ENCODE assay signal across 13 cellular contexts in the genomic region with DNA sequence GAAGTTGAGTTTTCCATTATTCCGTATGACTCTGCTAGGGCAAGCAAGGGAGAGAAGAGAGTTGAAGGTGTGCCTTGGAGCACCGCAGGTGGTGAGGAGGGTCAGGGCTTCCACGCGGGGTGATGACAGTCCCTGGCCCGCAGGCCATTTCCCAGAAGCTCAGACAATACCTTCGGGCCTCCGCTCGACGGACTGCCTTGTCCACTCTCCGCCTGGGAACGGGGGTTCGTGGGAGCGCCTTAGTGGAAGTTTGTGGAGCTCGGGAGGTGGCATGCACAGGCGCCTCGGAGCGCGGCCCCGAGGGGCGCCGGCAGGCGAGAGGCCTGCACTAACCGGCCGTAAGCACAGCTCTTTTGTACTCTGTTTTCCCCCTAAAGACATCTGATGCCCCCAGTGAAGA.
DNase-seq lines count a peak whose midpoint lies in the region; ATAC-seq and TF ChIP-seq lines count a peak whose summit lies in the region.
"Had no signal": no experiment of that assay in that cellular context is flagged by ENCODE, and none has a peak within 500 bp of the region (broad histone marks: within the 10 kb centered on the region; RNA-seq: fewer than 3 reads in every experiment).

No MANE protein-coding gene starts in this region.

- no peak for DNase-seq in T-helper 2 cell treated with Interferon-gamma antibody and Interleukin-4, amounts not matched to agents 5 μg/mL and 100 μg/mL, for 36 hours (ENCODE audit: low spot score)
- DNase-seq in T-helper 2 cell (no peak), activated B cell treated with CpG ODN at 0.5 μM for 24 hours (no peak), fibroblast of pulmonary artery (ENCODE audit: low read depth) (no peak), PC-3 (no peak), posterior cingulate gyrus (no peak)
- no peak for DNase-seq in activated CD4-positive, CD25-positive, alpha-beta regulatory T cell treated with anti-CD3 and anti-CD28 coated beads, Interleukin-2, amount 50 U/mL, for 72 hours
- DNase-seq: 8988T, NCI-H1105 had no signal

- H3K9me3 ChIP-seq in PC-3 (ENCODE audit: low read length): no peaks in the 10 kb centered on the region
- H3K9me3 ChIP-seq: Peyer's patch had no signal

- H3K4me3 ChIP-seq in fibroblast of pulmonary artery (replicated peaks; ENCODE audit: low read depth, low read length): peak overlapping the region; percentile 45
- H3K4me3 ChIP-seq in PC-3 (ENCODE audit: low read length): no peak overlapping the region
- H3K4me3 ChIP-seq: hepatocyte had no signal

- H4K20me1 ChIP-seq in PC-3 (ENCODE audit: low read length): no peaks in the 10 kb centered on the region

- H3K36me3 ChIP-seq in PC-3 (ENCODE audit: low read depth, low read length): no peaks in the 10 kb centered on the region
- H3K36me3 ChIP-seq: Peyer's patch had no signal

- no peak for TF ChIP-seq CTCF in activated B cell treated with CpG ODN at 0.5 μM for 24 hours (IDR thresholded peaks at IDR 0.05)
- no peak for TF ChIP-seq CTCF in fibroblast of pulmonary artery (IDR thresholded peaks at IDR 0.05; ENCODE audit: low read length, missing control alignments)
- no peak for TF ChIP-seq CTCF in PC-3 (conservative IDR thresholded peaks at IDR 0.05; ENCODE audit: low read depth, low read length)

- peaks cover 45% of the 10 kb centered on the region for H3K27me3 Mint-ChIP-seq in T-helper 2 cell treated with Interferon-gamma antibody and Interleukin-4, amounts not matched to agents 5 μg/mL and 100 μg/mL, for 36 hours (ENCODE audit: low read depth)
- peaks cover 25% of the 10 kb centered on the region for H3K27me3 Mint-ChIP-seq in activated B cell treated with CpG ODN at 0.5 μM for 24 hours
- H3K27me3 Mint-ChIP-seq in stimulated activated memory B cell treated with anti-CD40 and anti-IgM and Interleukin-4, amounts not matched to agents 10 μg/mL and 1 μg/mL and 100 μg/mL, for 72 hours: no peaks in the 10 kb centered on the region

- no peak overlapping the region for H3K4me2 ChIP-seq in PC-3 (ENCODE audit: low read length)

- H3K4me1 Mint-ChIP-seq in T-helper 2 cell treated with Interferon-gamma antibody and Interleukin-4, amounts not matched to agents 5 μg/mL and 100 μg/mL, for 36 hours (ENCODE audit: low read depth): peaks cover 4% of the 10 kb centered on the region
- no peaks in the 10 kb centered on the region for H3K4me1 Mint-ChIP-seq in activated B cell treated with CpG ODN at 0.5 μM for 24 hours
- no peaks in the 10 kb centered on the region for H3K4me1 Mint-ChIP-seq in stimulated activated memory B cell treated with anti-CD40 and anti-IgM and Interleukin-4, amounts not matched to agents 10 μg/mL and 1 μg/mL and 100 μg/mL, for 72 hours

- no peaks in the 10 kb centered on the region for H3K79me2 ChIP-seq in PC-3 (ENCODE audit: low read length)
- H3K79me2 ChIP-seq: hepatocyte had no signal

- H3K36me3 Mint-ChIP-seq in T-helper 2 cell treated with Interferon-gamma antibody and Interleukin-4, amounts not matched to agents 5 μg/mL and 100 μg/mL, for 36 hours (ENCODE audit: low read depth): peaks cover 1% of the 10 kb centered on the region
- no peaks in the 10 kb centered on the region for H3K36me3 Mint-ChIP-seq in activated B cell treated with CpG ODN at 0.5 μM for 24 hours (ENCODE audit: low read depth)
- no peaks in the 10 kb centered on the region for H3K36me3 Mint-ChIP-seq in stimulated activated memory B cell treated with anti-CD40 and anti-IgM and Interleukin-4, amounts not matched to agents 10 μg/mL and 1 μg/mL and 100 μg/mL, for 72 hours

- POLR2A ChIA-PET in activated B cell treated with CpG ODN at 0.5 μM for 24 hours (lab: Charles Lee): interaction anchor here (2.7 kb wide), 1 partner anchor 208 kb away, joined by 12 read pairs; a partner anchor contains a TSS
- POLR2A ChIA-PET in PC-3 (lab: Charles Lee; ENCODE audit: unreplicated experiment): no interaction called here

- ATAC-seq in activated B cell treated with CpG ODN at 0.5 μM for 24 hours (ENCODE audit: low read depth) (no peak), PC-3 (no peak)
- no peak for ATAC-seq in stimulated activated memory B cell treated with anti-CD40 and anti-IgM and Interleukin-4, amounts not matched to agents 10 μg/mL and 1 μg/mL and 100 μg/mL, for 72 hours

- peak overlapping the region; percentile 66 for H3K4me3 Mint-ChIP-seq in T-helper 2 cell treated with Interferon-gamma antibody and Interleukin-4, amounts not matched to agents 5 μg/mL and 100 μg/mL, for 36 hours
- H3K4me3 Mint-ChIP-seq in activated B cell treated with CpG ODN at 0.5 μM for 24 hours: peak overlapping the region; percentile 16
- peak overlapping the region; percentile 57 for H3K4me3 Mint-ChIP-seq in stimulated activated memory B cell treated with anti-CD40 and anti-IgM and Interleukin-4, amounts not matched to agents 10 μg/mL and 1 μg/mL and 100 μg/mL, for 72 hours

- no peak overlapping the region for H3K27ac ChIP-seq in PC-3 (ENCODE audit: low read length)
- H3K27ac ChIP-seq: hepatocyte, Peyer's patch had no signal

- H3K9me2 ChIP-seq in PC-3 (replicated peaks; ENCODE audit: low read length): no peaks in the 10 kb centered on the region

- no TSS peak for BruUV-seq in PC-3 (replicated peaks; lab: Mats Ljungman, UMichigan)

- no peaks in the 10 kb centered on the region for H3F3A ChIP-seq in PC-3 (ENCODE audit: low read length, unreplicated experiment)

- no peaks in the 10 kb centered on the region for H3K27me3 ChIP-seq in PC-3 (ENCODE audit: low read length)
- H3K27me3 ChIP-seq: hepatocyte, Peyer's patch had no signal

- no peak overlapping the region for H2AFZ ChIP-seq in PC-3 (ENCODE audit: low read length)

- H3K27ac Mint-ChIP-seq in T-helper 2 cell treated with Interferon-gamma antibody and Interleukin-4, amounts not matched to agents 5 μg/mL and 100 μg/mL, for 36 hours: no peak overlapping the region
- no peak overlapping the region for H3K27ac Mint-ChIP-seq in activated B cell treated with CpG ODN at 0.5 μM for 24 hours
- no peak overlapping the region for H3K27ac Mint-ChIP-seq in stimulated activated memory B cell treated with anti-CD40 and anti-IgM and Interleukin-4, amounts not matched to agents 10 μg/mL and 1 μg/mL and 100 μg/mL, for 72 hours
- H3K27ac Mint-ChIP-seq: progenitor cell of endocrine pancreas had no signal

- CTCF ChIA-PET in activated B cell treated with CpG ODN at 0.5 μM for 24 hours (lab: Charles Lee): no interaction called here
- CTCF ChIA-PET in PC-3 (lab: Charles Lee): no interaction called here

- intact Hi-C loops in activated B cell treated with CpG ODN at 0.5 μM for 24 hours (cut with micrococcal nuclease) (no loop called here), PC-3 (cut with micrococcal nuclease) (no loop called here), posterior cingulate gyrus (cut with DNase I) (no loop called here)

- H3K9me3 Mint-ChIP-seq in T-helper 2 cell treated with Interferon-gamma antibody and Interleukin-4, amounts not matched to agents 5 μg/mL and 100 μg/mL, for 36 hours: no peaks in the 10 kb centered on the region
- no peaks in the 10 kb centered on the region for H3K9me3 Mint-ChIP-seq in activated B cell treated with CpG ODN at 0.5 μM for 24 hours
- H3K9me3 Mint-ChIP-seq in stimulated activated memory B cell treated with anti-CD40 and anti-IgM and Interleukin-4, amounts not matched to agents 10 μg/mL and 1 μg/mL and 100 μg/mL, for 72 hours: peaks cover 2% of the 10 kb centered on the region

- no peak overlapping the region for H3K9ac ChIP-seq in PC-3 (ENCODE audit: low read length)

- no peaks in the 10 kb centered on the region for H3K4me1 ChIP-seq in PC-3 (ENCODE audit: insufficient read depth, low read length)

Comparison
In these comparisons a context has a peak if more than half of its experiments do, and no peak if none do; other contexts are left out.
1. H3K4me3 Mint-ChIP-seq: peak in every context shown above with its lines; median percentile 66 in T-helper 2 cell treated with Interferon-gamma antibody and Interleukin-4, amounts not matched to agents 5 μg/mL and 100 μg/mL, for 36 hours; 57 in stimulated activated memory B cell treated with anti-CD40 and anti-IgM and Interleukin-4, amounts not matched to agents 10 μg/mL and 1 μg/mL and 100 μg/mL, for 72 hours; 16 in activated B cell treated with CpG ODN at 0.5 μM for 24 hours.